Comparison of ENCODE assay signal across 14 cellular contexts in the genomic region with DNA sequence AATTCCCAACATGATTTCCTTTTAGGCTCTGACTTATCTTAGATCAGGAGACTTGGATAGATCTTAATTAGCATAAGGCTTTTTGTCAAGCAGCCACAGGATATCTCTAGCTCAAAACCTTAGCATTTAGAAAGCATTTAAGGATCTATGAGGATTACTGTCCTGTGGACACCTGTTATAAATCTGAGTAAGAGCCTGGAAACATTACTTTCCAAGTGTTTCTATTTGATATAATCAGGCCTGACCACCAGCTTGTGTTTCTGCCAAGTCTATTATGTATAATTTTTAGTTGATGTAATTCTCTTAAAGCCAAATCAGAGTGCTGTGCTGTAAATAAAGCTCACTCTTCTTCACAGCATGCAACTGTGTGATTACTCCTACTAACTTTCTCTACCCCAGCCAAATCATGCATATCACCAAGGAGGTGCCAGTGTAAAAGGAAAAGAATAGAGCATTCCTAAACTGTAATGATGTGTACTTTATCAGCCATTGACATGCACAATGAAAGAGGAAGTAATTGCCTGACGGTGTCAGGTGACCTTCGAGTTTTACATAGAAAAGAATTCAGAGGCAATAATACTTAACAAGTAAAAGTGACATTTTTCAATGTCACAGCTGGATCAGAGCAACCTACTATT.
A peak's percentile ranks its signal among the peaks of the same experiment; 100 is the strongest.
DNase-seq lines count a peak whose midpoint lies in the region; ATAC-seq and TF ChIP-seq lines count a peak whose summit lies in the region.
"Had no signal": no experiment of that assay in that cellular context is flagged by ENCODE, and none has a peak within 500 bp of the region (broad histone marks: within the 10 kb centered on the region; RNA-seq: fewer than 3 reads in every experiment).

No MANE protein-coding gene starts in this region.

- in situ Hi-C loops in KBM-7 (cut with MboI; ENCODE audit: low pct_unique_long_range_greater_than_20kb, low sequenced_read_pairs), result no loop called here

- H3K4me1 ChIP-seq in SK-N-SH (ENCODE audit: control insufficient read depth in 1 of 2, insufficient read depth in 2 of 2, low read depth in 1 of 2, low read length in 1 of 2), result peaks cover 0 to 3% of the 10 kb centered on the region in 2 experiments; a peak in 3 of 4 replicates
- H3K4me1 ChIP-seq in iPS-18a (ENCODE audit: control insufficient read depth, low read depth, low read length), result peaks cover 40% of the 10 kb centered on the region
- H3K4me1 ChIP-seq: SJCRH30, uterus had no signal

- H3K4me2 ChIP-seq in SK-N-SH, result no peak overlapping the region

- peaks cover 2% of the 10 kb centered on the region for H3K9me3 Mint-ChIP-seq in Calu3 (ENCODE audit: low read depth, unreplicated experiment)
- H3K9me3 Mint-ChIP-seq: activated naive CD8-positive, alpha-beta T cell treated with anti-CD3 and anti-CD28 coated beads, Interleukin-2, amount 50 U/mL, for 24 hours had no signal

- H3K27ac ChIP-seq in SK-N-SH (ENCODE audit: low read depth in 2 of 2, low read length in 1 of 2), result peak overlapping the region in 1 of 2 experiments; percentile 62; a peak in 1 of 4 replicates
- peak overlapping the region; percentile 80 for H3K27ac ChIP-seq in iPS-18a (ENCODE audit: low read length)
- H3K27ac ChIP-seq: SJCRH30, uterus had no signal

- H3K79me2 ChIP-seq in SK-N-SH (ENCODE audit: insufficient read depth), result no peaks in the 10 kb centered on the region

- no peaks in the 10 kb centered on the region for H3K27me3 ChIP-seq in SK-N-SH (ENCODE audit: insufficient read depth)
- no peaks in the 10 kb centered on the region for H3K27me3 ChIP-seq in iPS-18a (ENCODE audit: control insufficient read depth, insufficient read depth, low read length)
- H3K27me3 ChIP-seq: uterus had no signal

- POLR2A ChIA-PET in SK-N-SH (lab: Yijun Ruan, JAX), result no interaction called here

- CTCF ChIA-PET in Calu3 (lab: Charles Lee) (no interaction called here), SK-N-SH (lab: Yijun Ruan, JAX) (interaction anchor here (1.0 kb wide), 1 partner anchor 1002 kb away, joined by 3 read pairs; no protein-coding TSS in a partner anchor)

- peaks cover 10% of the 10 kb centered on the region for H3K4me1 Mint-ChIP-seq in Calu3 (ENCODE audit: low read depth, unreplicated experiment)
- H3K4me1 Mint-ChIP-seq: activated naive CD8-positive, alpha-beta T cell treated with anti-CD3 and anti-CD28 coated beads, Interleukin-2, amount 50 U/mL, for 24 hours had no signal

- TF ChIP-seq RAD21 in SK-N-SH (IDR thresholded peaks at IDR 0.05; ENCODE audit: low read length), result 0 out of 2 replicates have a peak, but pooled peaks have one; percentile 27

- H3K9ac ChIP-seq in SK-N-SH (no peak overlapping the region), iPS-18a (ENCODE audit: low read length) (no peak overlapping the region)

- intact Hi-C loops in Calu3 (cut with micrococcal nuclease; ENCODE audit: unreplicated experiment), result no loop called here

- H3K27ac Mint-ChIP-seq in Calu3 (ENCODE audit: unreplicated experiment), result peak overlapping the region; percentile 70
- H3K27ac Mint-ChIP-seq: activated naive CD8-positive, alpha-beta T cell treated with anti-CD3 and anti-CD28 coated beads, Interleukin-2, amount 50 U/mL, for 24 hours had no signal

- H4K20me1 ChIP-seq in SK-N-SH (ENCODE audit: insufficient read depth), result no peaks in the 10 kb centered on the region

- H3K4me3 ChIP-seq in SK-N-SH (ENCODE audit: low read depth in 2 of 2, low read length in 1 of 2) (no peak overlapping the region), iPS-18a (ENCODE audit: low read length) (peak overlapping the region; percentile 42)
- H3K4me3 ChIP-seq: SJCRH30, uterus had no signal

- peak in 1 of 2 experiments; percentile 76; a peak in 2 of 4 replicates for TF ChIP-seq EP300 in SK-N-SH (IDR thresholded peaks at IDR 0.05; ENCODE audit: borderline replicate concordance in 1 of 2, low read depth in 1 of 2, low read length in 1 of 2)

- H2AFZ ChIP-seq in SK-N-SH (ENCODE audit: low read depth), result no peak overlapping the region

- 16% methylated on average over 2 of the region's 2 CpGs for WGBS in SK-N-SH (ENCODE audit: low lambda C conversion rate)

- no peaks in the 10 kb centered on the region for H3F3A ChIP-seq in SK-N-SH (replicated peaks; ENCODE audit: insufficient read depth)

- H3K36me3 Mint-ChIP-seq in Calu3 (ENCODE audit: insufficient read depth, unreplicated experiment), result no peaks in the 10 kb centered on the region

- DNase-seq in Calu3 (no peak), KBM-7 (peak; percentile 7), SK-N-SH (peak; percentile 23), SHP77 (lab: John Stamatoyannopoulos, UW) (no peak), COLO829 (ENCODE audit: low spot score) (no peak)
- DNase-seq in central memory CD4-positive, alpha-beta T cell, result no peak
- DNase-seq: activated CD4-positive, CD25-positive, alpha-beta regulatory T cell; activated naive CD8-positive, alpha-beta T cell treated with anti-CD3 and anti-CD28 coated beads, Interleukin-2, amount 50 U/mL, for 24 hours; posterior cingulate gyrus; stimulated activated CD8-positive, alpha-beta memory T cell treated with anti-CD3 and anti-CD28 coated beads, Interleukin-4, amount 100 ng/mL, for 48 hours; uterus had no signal

- no peak for ATAC-seq in GM21526 (IDR thresholded peaks at IDR 0.05; ENCODE audit: low FRiP score, unreplicated experiment)
- ATAC-seq: activated naive CD8-positive, alpha-beta T cell treated with anti-CD3 and anti-CD28 coated beads, Interleukin-2, amount 50 U/mL, for 24 hours had no signal

- no peaks in the 10 kb centered on the region for H3K9me2 ChIP-seq in SK-N-SH

- no peaks in the 10 kb centered on the region for H3K36me3 ChIP-seq in SK-N-SH (replicated peaks in 1 of 2; ENCODE audit: control insufficient read depth in 1 of 2, insufficient read depth in 2 of 2, low read length in 1 of 2)
- no peaks in the 10 kb centered on the region for H3K36me3 ChIP-seq in iPS-18a (ENCODE audit: control insufficient read depth, low read depth, low read length)
- H3K36me3 ChIP-seq: SJCRH30, uterus had no signal

- TF ChIP-seq CTCF in Calu3 (IDR thresholded peaks at IDR 0.05; ENCODE audit: unreplicated experiment), result no peak
- no peak for TF ChIP-seq CTCF in SK-N-SH (IDR thresholded peaks at IDR 0.05)

- no peaks in the 10 kb centered on the region for H3K27me3 Mint-ChIP-seq in Calu3 (ENCODE audit: unreplicated experiment)
- H3K27me3 Mint-ChIP-seq: activated naive CD8-positive, alpha-beta T cell treated with anti-CD3 and anti-CD28 coated beads, Interleukin-2, amount 50 U/mL, for 24 hours had no signal

- BruUV-seq in Calu3 (replicated peaks; lab: Mats Ljungman, UMichigan), result no TSS peak

- no peak overlapping the region for H3K4me3 Mint-ChIP-seq in Calu3 (ENCODE audit: low read depth, unreplicated experiment)
- H3K4me3 Mint-ChIP-seq: activated naive CD8-positive, alpha-beta T cell treated with anti-CD3 and anti-CD28 coated beads, Interleukin-2, amount 50 U/mL, for 24 hours had no signal

- H3K9me3 ChIP-seq in SK-N-SH (no peaks in the 10 kb centered on the region), iPS-18a (ENCODE audit: control insufficient read depth, low read depth, low read length) (no peaks in the 10 kb centered on the region)
- H3K9me3 ChIP-seq: SJCRH30, uterus had no signal

TF ChIP-seq in SK-N-SH, 30 proteins besides CTCF, POLR2A, EP300 and RAD21:
- 0 out of 2 replicates have a peak, but pooled peaks have one; percentile 20 for TF ChIP-seq FOXJ3 (CRISPR knock-in tag; IDR thresholded peaks at IDR 0.05)
- no peak for TF ChIP-seq POLR2AphosphoS5 (IDR thresholded peaks at IDR 0.05; ENCODE audit: low read depth, low read length)
- peak; percentile 51; the same call in 1 of the 2 replicates for TF ChIP-seq RCOR1 (IDR thresholded peaks at IDR 0.05; ENCODE audit: low read length)
- peak; percentile 15 for TF ChIP-seq CHD2 (IDR thresholded peaks at IDR 0.05; ENCODE audit: low read length, partially characterized antibody)
- TF ChIP-seq, protein P1, sequence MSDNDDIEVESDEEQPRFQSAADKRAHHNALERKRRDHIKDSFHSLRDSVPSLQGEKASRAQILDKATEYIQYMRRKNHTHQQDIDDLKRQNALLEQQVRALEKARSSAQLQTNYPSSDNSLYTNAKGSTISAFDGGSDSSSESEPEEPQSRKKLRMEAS (IDR thresholded peaks at IDR 0.05; ENCODE audit: low read depth), result no peak
- peak; percentile 57 for TF ChIP-seq GATA2 (CRISPR knock-in tag; IDR thresholded peaks at IDR 0.05)

Comparison
In these comparisons a context has a peak if more than half of its experiments do, and no peak if none do; other contexts are left out.
1. DNase-seq: peak in KBM-7 (single experiment) and SK-N-SH (single experiment); none in Calu3 (single experiment), SHP77 (0 of 2), COLO829 (single experiment) and central memory CD4-positive, alpha-beta T cell (single experiment).